12 cellular contexts compared by ENCODE assay signal in genomic region chr15:59543721-59544547, GRCh38.
DNase-seq lines count a peak whose midpoint lies in the region; ATAC-seq and FAIRE-seq lines count a peak whose summit lies in the region.
"Had no signal": no experiment of that assay in that cellular context is flagged by ENCODE, and none has a peak within 500 bp of the region (broad histone marks: within the 10 kb centered on the region; RNA-seq: fewer than 3 reads in every experiment).

No MANE protein-coding gene starts in this region.

- DNase-seq in GM18507 (ENCODE audit: extremely low spot score, insufficient read length, low read depth) (peak; percentile 20), KBM-7 (peak; percentile 43), germinal center (ENCODE audit: low spot score) (peak; percentile 34), NCI-H345 treated with DMSO at 0.1 percent for 48 hours (lab: John Stamatoyannopoulos, UW; ENCODE audit: unreplicated experiment) (no peak), hippocampal formation (lab: John Stamatoyannopoulos, UW) (no peak), NCI-H1092 treated with DMSO at 0.1 percent for 48 hours (lab: John Stamatoyannopoulos, UW) (no peak), NCI-H128 (lab: John Stamatoyannopoulos, UW; ENCODE audit: unreplicated experiment) (no peak)
- DNase-seq: activated T-cell treated with anti-CD3 and anti-CD28 coated beads, Interleukin-2, amount 50 U/mL, for 4 hours; gastrocnemius medialis; NCI-H2171; retina had no signal

- ATAC-seq in GM21619 (IDR thresholded peaks at IDR 0.05; ENCODE audit: unreplicated experiment) = peak; percentile 82
- ATAC-seq: gastrocnemius medialis had no signal

- peak; percentile 88 for FAIRE-seq in GM18507 (lab: Jason Lieb, UNC)

- in situ Hi-C loops in KBM-7 (cut with MboI; ENCODE audit: low pct_unique_long_range_greater_than_20kb, low sequenced_read_pairs) = loop anchor here (25.0 kb wide), 1 partner anchor 93 kb away; no protein-coding TSS in a partner anchor

Comparison
In these comparisons a context has a peak if more than half of its experiments do, and no peak if none do; other contexts are left out.
1. DNase-seq: peak in GM18507 (single experiment), KBM-7 (single experiment) and germinal center (single experiment); none in NCI-H345 treated with DMSO at 0.1 percent for 48 hours (single experiment), hippocampal formation (0 of 2), NCI-H1092 treated with DMSO at 0.1 percent for 48 hours (single experiment) and NCI-H128 (single experiment).